ENCODE assay signal across 24 cellular contexts in genomic region chr3:192168202-192168601, GRCh38.
"Had no signal": no experiment of that assay in that cellular context is flagged by ENCODE, and none has a peak within 500 bp of the region (broad histone marks: within the 10 kb centered on the region; RNA-seq: fewer than 3 reads in every experiment).

No MANE protein-coding gene starts in this region.

- H3K4me1 ChIP-seq: colonic mucosa, gastroesophageal sphincter, left lung, lower lobe of right lung had no signal

- H3K4me3 Mint-ChIP-seq: dendritic cell treated with granulocyte-macrophage colony-stimulating factor and Interleukin-4, amounts not matched to agents 40 ng/mL and 50 ng/mL, for 4 days; immature natural killer cell; mesothelial cell of epicardium; naive B cell; naive thymus-derived CD8-positive, alpha-beta T cell had no signal

- H3K9me3 ChIP-seq: colonic mucosa, esophagus muscularis mucosa, gastroesophageal sphincter, heart left ventricle, left lung, lower lobe of right lung, mucosa of descending colon had no signal

- H3K27me3 ChIP-seq: colonic mucosa, esophagus muscularis mucosa, foreskin keratinocyte, gastroesophageal sphincter, heart left ventricle, hepatocyte, left lung had no signal

- H3K27me3 Mint-ChIP-seq: dendritic cell treated with granulocyte-macrophage colony-stimulating factor and Interleukin-4, amounts not matched to agents 40 ng/mL and 50 ng/mL, for 4 days had no signal

- ATAC-seq: foreskin keratinocyte; gastroesophageal sphincter; heart left ventricle; left cardiac atrium; left lung; left ventricle myocardium superior; lower lobe of right lung; mucosa of descending colon; naive thymus-derived CD8-positive, alpha-beta T cell had no signal

- H3K9me3 Mint-ChIP-seq: dendritic cell treated with granulocyte-macrophage colony-stimulating factor and Interleukin-4, amounts not matched to agents 40 ng/mL and 50 ng/mL, for 4 days; mesothelial cell of epicardium; naive B cell had no signal

- H3K27ac Mint-ChIP-seq: dendritic cell treated with granulocyte-macrophage colony-stimulating factor and Interleukin-4, amounts not matched to agents 40 ng/mL and 50 ng/mL, for 4 days; immature natural killer cell; mesothelial cell of epicardium; naive B cell; naive thymus-derived CD8-positive, alpha-beta T cell had no signal

- DNase-seq: colonic mucosa; cortex of kidney; effector CD4-positive, alpha-beta T cell; effector memory CD4-positive, alpha-beta T cell; foreskin keratinocyte; heart left ventricle; hypothalamus; immature natural killer cell; islet precursor cell; left cardiac atrium; left lung; left ventricle myocardium superior; lower lobe of right lung; mesenchymal stem cell; mucosa of descending colon; naive B cell; naive thymus-derived CD8-positive, alpha-beta T cell had no signal

- H3K4me1 Mint-ChIP-seq: immature natural killer cell; mesothelial cell of epicardium; naive B cell; naive thymus-derived CD8-positive, alpha-beta T cell had no signal

- H3K4me3 ChIP-seq: colonic mucosa, esophagus muscularis mucosa, gastroesophageal sphincter, heart left ventricle, hepatocyte, left lung, lower lobe of right lung, mucosa of descending colon had no signal

- H3K36me3 ChIP-seq: colonic mucosa, gastroesophageal sphincter, left lung, lower lobe of right lung had no signal

- H3K36me3 Mint-ChIP-seq: immature natural killer cell; mesothelial cell of epicardium; naive B cell; naive thymus-derived CD8-positive, alpha-beta T cell had no signal

- FAIRE-seq: endothelial cell of umbilical vein, frontal cortex had no signal
